Comparison of ENCODE assay signal across 8 cellular contexts in the genomic region with DNA sequence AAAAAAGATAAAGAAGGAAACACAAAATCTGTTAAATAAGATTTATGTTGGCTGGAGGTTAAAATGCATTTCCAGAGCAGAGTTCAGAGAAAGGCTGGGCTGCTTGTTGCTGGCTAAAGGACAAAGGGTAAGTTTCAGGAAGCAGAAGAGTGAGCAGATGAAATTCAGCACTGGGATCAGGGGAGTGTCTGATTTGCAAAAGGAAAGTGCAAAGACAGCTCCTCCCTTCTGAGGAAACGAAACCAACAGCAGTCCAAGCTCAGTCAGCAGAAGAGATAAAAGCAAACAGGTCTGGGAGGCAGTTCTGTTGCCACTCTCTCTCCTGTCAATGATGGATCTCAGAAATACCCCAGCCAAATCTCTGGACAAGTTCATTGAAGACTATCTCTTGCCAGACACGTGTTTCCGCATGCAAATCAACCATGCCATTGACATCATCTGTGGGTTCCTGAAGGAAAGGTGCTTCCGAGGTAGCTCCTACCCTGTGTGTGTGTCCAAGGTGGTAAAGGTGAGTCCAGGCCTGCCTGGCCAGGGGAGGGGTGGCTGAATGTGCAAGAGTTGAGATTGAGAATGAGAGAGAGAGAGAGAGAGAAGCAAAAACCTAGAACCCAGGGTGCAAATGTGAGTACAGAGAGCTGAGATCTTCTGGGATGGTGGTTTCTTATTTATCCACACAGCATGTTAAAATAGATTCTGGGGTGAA. TPM values are rescaled to one million over a fixed set of nuclear protein-coding genes. Genes with fewer than 3 reads are reported as not detected.
DNase-seq lines count a peak whose midpoint lies in the region; ATAC-seq and TF ChIP-seq lines count a peak whose summit lies in the region.

A gene (plus strand): TSS at position 251 of the 703 bp plus-strand sequence. CDS start 78 bp downstream, at position 329.

- peak within 1 kb of the TSS; percentile 89 for H3K4me3 Mint-ChIP-seq in memory B cell

- H3K27ac Mint-ChIP-seq in memory B cell: peak within 1 kb of the TSS; percentile 90

- TF ChIP-seq POLR2A in thyroid gland (IDR thresholded peaks at IDR 0.05): peak in 1 of 2 donors; percentile 30

- H3K4me1 Mint-ChIP-seq in memory B cell: peaks cover 63% of the 10 kb centered on the region

- H3K36me3 ChIP-seq in thyroid gland: peaks cover 0 to 2% of the 10 kb centered on the region in 2 donors

- intact Hi-C loops in thyroid gland (cut with DNase I): no loop called here

- ATAC-seq in GM21381 (IDR thresholded peaks at IDR 0.05; ENCODE audit: unreplicated experiment) (peak; percentile 73), SK-N-SH treated with all-trans-retinoic acid at 6 μM for 48 hours (peak; percentile 92), memory B cell (ENCODE audit: low read depth) (peak; percentile 78)

- TF ChIP-seq CTCF in thyroid gland (IDR thresholded peaks at IDR 0.05): no peak

- DNase-seq in GM04503 (ENCODE audit: low read depth): peak; percentile 10
- peak; percentile 79 for DNase-seq in HT-29 (ENCODE audit: low spot score)
- peak; percentile 61 for DNase-seq in dermis blood vessel endothelial cell
- DNase-seq in memory B cell (ENCODE audit: low spot score in 2 of 2): peak; percentile 38 to 42
- DNase-seq in thyroid gland: peak; percentile 20 to 29
- no peak for DNase-seq in dedifferentiated amniotic fluid mesenchymal stem cell (ENCODE audit: extremely low spot score)

- no peaks in the 10 kb centered on the region for H3K27me3 Mint-ChIP-seq in memory B cell

- H3K9me3 ChIP-seq in thyroid gland: no peaks in the 10 kb centered on the region

- H3K9me3 Mint-ChIP-seq in memory B cell: no peaks in the 10 kb centered on the region

- H3K36me3 Mint-ChIP-seq in memory B cell: peaks cover 18% of the 10 kb centered on the region

- H3K4me3 ChIP-seq in thyroid gland (replicated peaks in 1 of 3): peak within 1 kb of the TSS in 2 of 3 donors; percentile 14 to 26

- peak within 1 kb of the TSS; percentile 41 to 47 (median 47) for H3K27ac ChIP-seq in thyroid gland

- H3K4me1 ChIP-seq in thyroid gland: peaks cover 0 to 33% of the 10 kb centered on the region in 2 donors

- H3K27me3 ChIP-seq in thyroid gland: no peaks in the 10 kb centered on the region

- WGBS in thyroid gland, 2 donors: 17 to 20% methylated on average over 4 of the region's 4 CpGs

TF ChIP-seq in SK-N-SH treated with all-trans-retinoic acid at 6 μM for 48 hours, 23 proteins besides CTCF, POLR2A, EP300 and RAD21:
- TF ChIP-seq OSR1 (CRISPR knock-in tag; IDR thresholded peaks at IDR 0.05): no peak
- TF ChIP-seq, protein P1, sequence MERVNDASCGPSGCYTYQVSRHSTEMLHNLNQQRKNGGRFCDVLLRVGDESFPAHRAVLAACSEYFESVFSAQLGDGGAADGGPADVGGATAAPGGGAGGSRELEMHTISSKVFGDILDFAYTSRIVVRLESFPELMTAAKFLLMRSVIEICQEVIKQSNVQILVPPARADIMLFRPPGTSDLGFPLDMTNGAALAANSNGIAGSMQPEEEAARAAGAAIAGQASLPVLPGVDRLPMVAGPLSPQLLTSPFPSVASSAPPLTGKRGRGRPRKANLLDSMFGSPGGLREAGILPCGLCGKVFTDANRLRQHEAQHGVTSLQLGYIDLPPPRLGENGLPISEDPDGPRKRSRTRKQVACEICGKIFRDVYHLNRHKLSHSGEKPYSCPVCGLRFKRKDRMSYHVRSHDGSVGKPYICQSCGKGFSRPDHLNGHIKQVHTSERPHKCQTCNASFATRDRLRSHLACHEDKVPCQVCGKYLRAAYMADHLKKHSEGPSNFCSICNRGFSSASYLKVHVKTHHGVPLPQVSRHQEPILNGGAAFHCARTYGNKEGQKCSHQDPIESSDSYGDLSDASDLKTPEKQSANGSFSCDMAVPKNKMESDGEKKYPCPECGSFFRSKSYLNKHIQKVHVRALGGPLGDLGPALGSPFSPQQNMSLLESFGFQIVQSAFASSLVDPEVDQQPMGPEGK (CRISPR knock-in tag; IDR thresholded peaks at IDR 0.05; ENCODE audit: borderline replicate concordance): no peak
- TF ChIP-seq, protein P2, sequence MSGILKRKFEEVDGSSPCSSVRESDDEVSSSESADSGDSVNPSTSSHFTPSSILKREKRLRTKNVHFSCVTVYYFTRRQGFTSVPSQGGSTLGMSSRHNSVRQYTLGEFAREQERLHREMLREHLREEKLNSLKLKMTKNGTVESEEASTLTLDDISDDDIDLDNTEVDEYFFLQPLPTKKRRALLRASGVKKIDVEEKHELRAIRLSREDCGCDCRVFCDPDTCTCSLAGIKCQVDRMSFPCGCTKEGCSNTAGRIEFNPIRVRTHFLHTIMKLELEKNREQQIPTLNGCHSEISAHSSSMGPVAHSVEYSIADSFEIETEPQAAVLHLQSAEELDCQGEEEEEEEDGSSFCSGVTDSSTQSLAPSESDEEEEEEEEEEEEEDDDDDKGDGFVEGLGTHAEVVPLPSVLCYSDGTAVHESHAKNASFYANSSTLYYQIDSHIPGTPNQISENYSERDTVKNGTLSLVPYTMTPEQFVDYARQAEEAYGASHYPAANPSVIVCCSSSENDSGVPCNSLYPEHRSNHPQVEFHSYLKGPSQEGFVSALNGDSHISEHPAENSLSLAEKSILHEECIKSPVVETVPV (CRISPR knock-in tag; IDR thresholded peaks at IDR 0.05): no peak
- no peak for TF ChIP-seq ZFP3 (CRISPR knock-in tag; IDR thresholded peaks at IDR 0.05)
- no peak for TF ChIP-seq ZFP30 (CRISPR knock-in tag; IDR thresholded peaks at IDR 0.05)
- no peak for TF ChIP-seq ZNF565 (CRISPR knock-in tag; conservative IDR thresholded peaks at IDR 0.05; ENCODE audit: low read depth)
- TF ChIP-seq SNAI2 (CRISPR knock-in tag; IDR thresholded peaks at IDR 0.05): no peak
- no peak for TF ChIP-seq ESRRG (CRISPR knock-in tag; IDR thresholded peaks at IDR 0.05)
- TF ChIP-seq ZNF70 (CRISPR knock-in tag; IDR thresholded peaks at IDR 0.05): no peak

RNA-seq across cellular contexts. Expression of the gene that starts here (rescaled TPM):
- 51.0 and 54.3 TPM in 2 replicates for total RNA-seq in HT-29 (2014; rRNA removed; shearing (Covaris generic))
- 13.6 and 30.7 TPM in 2 replicates for total RNA-seq in dermis blood vessel endothelial cell
- 1 to 10 TPM; 5.5 to 9.2 (median 7.0) TPM for total RNA-seq in thyroid gland
